ENCODE assay signal across 10 cellular contexts in the genomic region with DNA sequence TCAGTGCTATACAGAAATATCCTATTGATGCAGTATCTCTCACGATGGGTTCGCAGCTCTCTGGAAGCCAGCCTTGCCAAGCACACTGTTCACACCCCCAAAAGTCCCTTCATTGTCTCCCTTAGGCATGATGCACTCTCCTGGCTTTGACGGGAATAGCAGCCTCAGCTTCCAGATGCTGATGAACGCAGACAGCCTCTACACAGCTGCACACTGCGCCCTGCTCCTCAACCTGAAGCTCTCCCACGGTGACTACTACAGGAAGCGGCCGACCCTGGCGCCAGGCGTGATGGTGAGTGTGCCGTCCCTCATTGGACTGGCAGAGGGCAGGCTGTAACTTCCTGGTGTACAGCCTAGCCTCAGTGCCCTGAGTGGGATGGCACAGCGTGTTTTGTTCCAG.
A peak's percentile ranks its signal among the peaks of the same experiment; 100 is the strongest.
DNase-seq lines count a peak whose midpoint lies in the region; ATAC-seq and TF ChIP-seq lines count a peak whose summit lies in the region.
"Had no signal": no experiment of that assay in that cellular context is flagged by ENCODE, and none has a peak within 500 bp of the region (broad histone marks: within the 10 kb centered on the region; RNA-seq: fewer than 3 reads in every experiment).

No MANE protein-coding gene starts in this region.

- no peaks in the 10 kb centered on the region for H3K27me3 ChIP-seq in Caco-2 (replicated peaks; ENCODE audit: control insufficient read depth, insufficient read depth, low read length)

- no peak overlapping the region for H3K4me3 Mint-ChIP-seq in Caco-2 (ENCODE audit: unreplicated experiment)
- H3K4me3 Mint-ChIP-seq: T-helper 1 cell treated with Interleukin-12 subunit alpha and Interleukin-12 subunit beta and Interleukin-4 antibody, amounts not matched to agents 30 μg/mL and 1 μg/mL, for 36 hours had no signal

- no peaks in the 10 kb centered on the region for H3K4me1 ChIP-seq in Caco-2

- no peaks in the 10 kb centered on the region for H3K4me1 Mint-ChIP-seq in Caco-2 (ENCODE audit: low read depth, unreplicated experiment)

- H3K9me3 Mint-ChIP-seq in Caco-2 (ENCODE audit: unreplicated experiment) = no peaks in the 10 kb centered on the region
- H3K9me3 Mint-ChIP-seq: T-helper 1 cell treated with Interleukin-12 subunit alpha and Interleukin-12 subunit beta and Interleukin-4 antibody, amounts not matched to agents 30 μg/mL and 1 μg/mL, for 36 hours had no signal

- DNase-seq in Caco-2 (peak; percentile 43 to 53), NCI-H2196 (lab: John Stamatoyannopoulos, UW; ENCODE audit: unreplicated experiment) (peak; percentile 29), epithelial cell of esophagus (ENCODE audit: low read depth) (peak; percentile 59), middle frontal gyrus (ENCODE audit: extremely low spot score, low spot score) (peak; percentile 56), NCI-H187 (lab: John Stamatoyannopoulos, UW) (no peak), T-helper 9 cell (no peak)
- DNase-seq in activated CD4-positive, alpha-beta T cell treated with anti-CD3 and anti-CD28 coated beads for 1 hour = no peak

- H3K36me3 Mint-ChIP-seq in Caco-2 (ENCODE audit: insufficient read depth, unreplicated experiment) = no peaks in the 10 kb centered on the region

- BruUV-seq in Caco-2 (replicated peaks; lab: Mats Ljungman, UMichigan) = no TSS peak

- POLR2A ChIA-PET in Caco-2 (lab: Charles Lee) = no interaction called here

- no peak for ATAC-seq in GM19452 (IDR thresholded peaks at IDR 0.05; ENCODE audit: unreplicated experiment)

- no peak overlapping the region for H3K4me3 ChIP-seq in Caco-2 (ENCODE audit: low read depth, low read length)
- no peak overlapping the region for H3K4me3 ChIP-seq in epithelial cell of esophagus (ENCODE audit: low read length)
- H3K4me3 ChIP-seq: skin epidermis had no signal

- no peak overlapping the region for H3K27ac Mint-ChIP-seq in Caco-2 (ENCODE audit: unreplicated experiment)
- H3K27ac Mint-ChIP-seq: T-helper 1 cell treated with Interleukin-12 subunit alpha and Interleukin-12 subunit beta and Interleukin-4 antibody, amounts not matched to agents 30 μg/mL and 1 μg/mL, for 36 hours had no signal

- intact Hi-C loops in Caco-2 (cut with micrococcal nuclease; ENCODE audit: unreplicated experiment) = loop anchor here (1.0 to 2.0 kb wide), 4 partner anchors 48 to 277 kb away; no protein-coding TSS in a partner anchor

- no peaks in the 10 kb centered on the region for H3K36me3 ChIP-seq in Caco-2 (ENCODE audit: control insufficient read depth, insufficient read depth, low read length)

- H3K9me3 ChIP-seq in Caco-2 = no peaks in the 10 kb centered on the region

- CTCF ChIA-PET in Caco-2 (lab: Charles Lee) = interaction anchor here (0.5 to 2.9 kb wide), 3 partner anchors 162 to 274 kb away, joined by 3 to 22 read pairs (median 5); no protein-coding TSS in a partner anchor

- no peaks in the 10 kb centered on the region for H3K27me3 Mint-ChIP-seq in Caco-2 (ENCODE audit: insufficient read depth, unreplicated experiment)

- TF ChIP-seq CTCF in Caco-2 (IDR thresholded peaks at IDR 0.05; ENCODE audit: insufficient read depth in 1 of 2, low read depth in 1 of 2, low read length in 1 of 2, severe bottlenecking in 1 of 2, unreplicated experiment in 1 of 2) = peak; percentile 28 to 75
- peak; percentile 61 for TF ChIP-seq CTCF in epithelial cell of esophagus (IDR thresholded peaks at IDR 0.05; ENCODE audit: insufficient read depth, low read depth, low read length, missing control alignments)

Comparison
In these comparisons a context has a peak if more than half of its experiments do, and no peak if none do; other contexts are left out.
1. DNase-seq: peak in Caco-2 (2 of 2), NCI-H2196 (single experiment), epithelial cell of esophagus (single experiment) and middle frontal gyrus (single experiment); none in NCI-H187 (0 of 2), T-helper 9 cell (single experiment) and activated CD4-positive, alpha-beta T cell treated with anti-CD3 and anti-CD28 coated beads for 1 hour (single experiment).